ENCODE assay signal across 1 cellular context in genomic region chr10:45415062-45415461, GRCh38. TPM values are rescaled to one million over a fixed set of nuclear protein-coding genes. Genes with fewer than 3 reads are reported as not detected.
"Had no signal": no experiment of that assay in that cellular context is flagged by ENCODE, and none has a peak within 500 bp of the region (broad histone marks: within the 10 kb centered on the region; RNA-seq: fewer than 3 reads in every experiment).

No MANE protein-coding gene starts in this region.

RNA-seq across cellular contexts. Expression of gene ALOX5, which starts 41.0 kb away (rescaled TPM):
- total RNA-seq: G401 had no signal
